1 cellular context compared by ENCODE assay signal in the genomic region with DNA sequence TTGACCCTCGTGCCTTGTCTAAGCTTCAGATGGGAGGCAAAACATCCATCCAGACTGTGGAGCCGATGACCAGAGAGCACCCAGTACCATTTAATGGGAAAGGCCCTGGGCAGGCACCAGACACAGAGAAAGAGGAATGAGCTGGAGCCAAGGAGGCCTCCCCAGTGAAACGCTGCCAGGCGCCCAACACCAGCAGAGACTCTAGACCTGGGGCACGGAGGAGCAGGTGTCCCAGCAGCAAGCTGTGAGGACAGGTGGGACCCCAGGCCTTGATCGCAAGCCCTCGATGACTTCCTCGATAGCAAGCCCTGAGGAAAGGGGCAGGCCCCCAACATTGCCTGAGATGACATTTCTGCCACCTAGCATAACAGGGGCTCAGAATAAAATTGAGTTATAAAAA.
TF ChIP-seq lines count a peak whose summit lies in the region.

No MANE protein-coding gene starts in this region.

TF ChIP-seq in HepG2, 621 proteins besides CTCF, POLR2A, EP300 and RAD21 (continued from another document and continues in another):
- TF ChIP-seq ZNF263 (CRISPR knock-in tag; IDR thresholded peaks at IDR 0.05) (no peak), ZNF274 (CRISPR knock-in tag; IDR thresholded peaks at IDR 0.05) (peak; percentile 71; the same call in 1 of the 2 replicates), POLR2AphosphoS2 (IDR thresholded peaks at IDR 0.05; ENCODE audit: low read depth, low read length) (no peak), YY1 (IDR thresholded peaks at IDR 0.05; ENCODE audit: insufficient read depth, insufficient replicate concordance, low read depth, low read length) (no peak), FOXA1 (IDR thresholded peaks at IDR 0.05) (no peak), FOXA1 (CRISPR knock-in tag; IDR thresholded peaks at IDR 0.05) (no peak), TFDP1 (CRISPR knock-in tag; IDR thresholded peaks at IDR 0.05; ENCODE audit: borderline replicate concordance) (no peak), ZNF7 (CRISPR knock-in tag; IDR thresholded peaks at IDR 0.05) (no peak), ZEB1 (IDR thresholded peaks at IDR 0.05; ENCODE audit: insufficient replicate concordance, low read depth) (no peak), ZNF292 (CRISPR knock-in tag; IDR thresholded peaks at IDR 0.05; ENCODE audit: borderline replicate concordance, low read depth) (no peak), BCLAF1 (IDR thresholded peaks at IDR 0.05) (no peak), ZNF616 (CRISPR knock-in tag; IDR thresholded peaks at IDR 0.05; ENCODE audit: low read depth) (no peak), SCMH1 (CRISPR knock-in tag; IDR thresholded peaks at IDR 0.05; ENCODE audit: borderline replicate concordance) (no peak), ATM (IDR thresholded peaks at IDR 0.05; ENCODE audit: borderline replicate concordance) (no peak), ZNF3 (CRISPR knock-in tag; IDR thresholded peaks at IDR 0.05) (no peak), MBD4 (IDR thresholded peaks at IDR 0.05; ENCODE audit: borderline replicate concordance, low read length) (no peak), MED1 (CRISPR knock-in tag; IDR thresholded peaks at IDR 0.05) (no peak), KLF16 (CRISPR knock-in tag; IDR thresholded peaks at IDR 0.05) (no peak), THAP11 (CRISPR knock-in tag; IDR thresholded peaks at IDR 0.05) (no peak), ZKSCAN1 (IDR thresholded peaks at IDR 0.05; ENCODE audit: low read length) (no peak), ZNF572 (CRISPR knock-in tag; IDR thresholded peaks at IDR 0.05) (0 out of 2 replicates have a peak, but pooled peaks have one; percentile 29)
- TF ChIP-seq, protein P1, sequence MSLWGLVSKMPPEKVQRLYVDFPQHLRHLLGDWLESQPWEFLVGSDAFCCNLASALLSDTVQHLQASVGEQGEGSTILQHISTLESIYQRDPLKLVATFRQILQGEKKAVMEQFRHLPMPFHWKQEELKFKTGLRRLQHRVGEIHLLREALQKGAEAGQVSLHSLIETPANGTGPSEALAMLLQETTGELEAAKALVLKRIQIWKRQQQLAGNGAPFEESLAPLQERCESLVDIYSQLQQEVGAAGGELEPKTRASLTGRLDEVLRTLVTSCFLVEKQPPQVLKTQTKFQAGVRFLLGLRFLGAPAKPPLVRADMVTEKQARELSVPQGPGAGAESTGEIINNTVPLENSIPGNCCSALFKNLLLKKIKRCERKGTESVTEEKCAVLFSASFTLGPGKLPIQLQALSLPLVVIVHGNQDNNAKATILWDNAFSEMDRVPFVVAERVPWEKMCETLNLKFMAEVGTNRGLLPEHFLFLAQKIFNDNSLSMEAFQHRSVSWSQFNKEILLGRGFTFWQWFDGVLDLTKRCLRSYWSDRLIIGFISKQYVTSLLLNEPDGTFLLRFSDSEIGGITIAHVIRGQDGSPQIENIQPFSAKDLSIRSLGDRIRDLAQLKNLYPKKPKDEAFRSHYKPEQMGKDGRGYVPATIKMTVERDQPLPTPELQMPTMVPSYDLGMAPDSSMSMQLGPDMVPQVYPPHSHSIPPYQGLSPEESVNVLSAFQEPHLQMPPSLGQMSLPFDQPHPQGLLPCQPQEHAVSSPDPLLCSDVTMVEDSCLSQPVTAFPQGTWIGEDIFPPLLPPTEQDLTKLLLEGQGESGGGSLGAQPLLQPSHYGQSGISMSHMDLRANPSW (CRISPR knock-in tag; IDR thresholded peaks at IDR 0.05; ENCODE audit: borderline replicate concordance): no peak
- TF ChIP-seq, protein P2, sequence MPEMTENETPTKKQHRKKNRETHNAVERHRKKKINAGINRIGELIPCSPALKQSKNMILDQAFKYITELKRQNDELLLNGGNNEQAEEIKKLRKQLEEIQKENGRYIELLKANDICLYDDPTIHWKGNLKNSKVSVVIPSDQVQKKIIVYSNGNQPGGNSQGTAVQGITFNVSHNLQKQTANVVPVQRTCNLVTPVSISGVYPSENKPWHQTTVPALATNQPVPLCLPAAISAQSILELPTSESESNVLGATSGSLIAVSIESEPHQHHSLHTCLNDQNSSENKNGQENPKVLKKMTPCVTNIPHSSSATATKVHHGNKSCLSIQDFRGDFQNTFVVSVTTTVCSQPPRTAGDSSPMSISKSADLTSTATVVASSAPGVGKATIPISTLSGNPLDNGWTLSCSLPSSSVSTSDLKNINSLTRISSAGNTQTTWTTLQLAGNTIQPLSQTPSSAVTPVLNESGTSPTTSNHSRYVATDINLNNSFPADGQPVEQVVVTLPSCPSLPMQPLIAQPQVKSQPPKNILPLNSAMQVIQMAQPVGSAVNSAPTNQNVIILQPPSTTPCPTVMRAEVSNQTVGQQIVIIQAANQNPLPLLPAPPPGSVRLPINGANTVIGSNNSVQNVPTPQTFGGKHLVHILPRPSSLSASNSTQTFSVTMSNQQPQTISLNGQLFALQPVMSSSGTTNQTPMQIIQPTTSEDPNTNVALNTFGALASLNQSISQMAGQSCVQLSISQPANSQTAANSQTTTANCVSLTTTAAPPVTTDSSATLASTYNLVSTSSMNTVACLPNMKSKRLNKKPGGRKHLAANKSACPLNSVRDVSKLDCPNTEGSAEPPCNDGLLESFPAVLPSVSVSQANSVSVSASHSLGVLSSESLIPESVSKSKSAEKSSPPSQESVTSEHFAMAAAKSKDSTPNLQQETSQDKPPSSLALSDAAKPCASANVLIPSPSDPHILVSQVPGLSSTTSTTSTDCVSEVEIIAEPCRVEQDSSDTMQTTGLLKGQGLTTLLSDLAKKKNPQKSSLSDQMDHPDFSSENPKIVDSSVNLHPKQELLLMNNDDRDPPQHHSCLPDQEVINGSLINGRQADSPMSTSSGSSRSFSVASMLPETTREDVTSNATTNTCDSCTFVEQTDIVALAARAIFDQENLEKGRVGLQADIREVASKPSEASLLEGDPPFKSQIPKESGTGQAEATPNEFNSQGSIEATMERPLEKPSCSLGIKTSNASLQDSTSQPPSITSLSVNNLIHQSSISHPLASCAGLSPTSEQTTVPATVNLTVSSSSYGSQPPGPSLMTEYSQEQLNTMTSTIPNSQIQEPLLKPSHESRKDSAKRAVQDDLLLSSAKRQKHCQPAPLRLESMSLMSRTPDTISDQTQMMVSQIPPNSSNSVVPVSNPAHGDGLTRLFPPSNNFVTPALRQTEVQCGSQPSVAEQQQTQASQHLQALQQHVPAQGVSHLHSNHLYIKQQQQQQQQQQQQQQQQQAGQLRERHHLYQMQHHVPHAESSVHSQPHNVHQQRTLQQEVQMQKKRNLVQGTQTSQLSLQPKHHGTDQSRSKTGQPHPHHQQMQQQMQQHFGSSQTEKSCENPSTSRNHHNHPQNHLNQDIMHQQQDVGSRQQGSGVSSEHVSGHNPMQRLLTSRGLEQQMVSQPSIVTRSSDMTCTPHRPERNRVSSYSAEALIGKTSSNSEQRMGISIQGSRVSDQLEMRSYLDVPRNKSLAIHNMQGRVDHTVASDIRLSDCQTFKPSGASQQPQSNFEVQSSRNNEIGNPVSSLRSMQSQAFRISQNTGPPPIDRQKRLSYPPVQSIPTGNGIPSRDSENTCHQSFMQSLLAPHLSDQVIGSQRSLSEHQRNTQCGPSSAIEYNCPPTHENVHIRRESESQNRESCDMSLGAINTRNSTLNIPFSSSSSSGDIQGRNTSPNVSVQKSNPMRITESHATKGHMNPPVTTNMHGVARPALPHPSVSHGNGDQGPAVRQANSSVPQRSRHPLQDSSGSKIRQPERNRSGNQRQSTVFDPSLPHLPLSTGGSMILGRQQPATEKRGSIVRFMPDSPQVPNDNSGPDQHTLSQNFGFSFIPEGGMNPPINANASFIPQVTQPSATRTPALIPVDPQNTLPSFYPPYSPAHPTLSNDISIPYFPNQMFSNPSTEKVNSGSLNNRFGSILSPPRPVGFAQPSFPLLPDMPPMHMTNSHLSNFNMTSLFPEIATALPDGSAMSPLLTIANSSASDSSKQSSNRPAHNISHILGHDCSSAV (CRISPR knock-in tag; IDR thresholded peaks at IDR 0.05; ENCODE audit: borderline replicate concordance): no peak
- TF ChIP-seq, protein P3, sequence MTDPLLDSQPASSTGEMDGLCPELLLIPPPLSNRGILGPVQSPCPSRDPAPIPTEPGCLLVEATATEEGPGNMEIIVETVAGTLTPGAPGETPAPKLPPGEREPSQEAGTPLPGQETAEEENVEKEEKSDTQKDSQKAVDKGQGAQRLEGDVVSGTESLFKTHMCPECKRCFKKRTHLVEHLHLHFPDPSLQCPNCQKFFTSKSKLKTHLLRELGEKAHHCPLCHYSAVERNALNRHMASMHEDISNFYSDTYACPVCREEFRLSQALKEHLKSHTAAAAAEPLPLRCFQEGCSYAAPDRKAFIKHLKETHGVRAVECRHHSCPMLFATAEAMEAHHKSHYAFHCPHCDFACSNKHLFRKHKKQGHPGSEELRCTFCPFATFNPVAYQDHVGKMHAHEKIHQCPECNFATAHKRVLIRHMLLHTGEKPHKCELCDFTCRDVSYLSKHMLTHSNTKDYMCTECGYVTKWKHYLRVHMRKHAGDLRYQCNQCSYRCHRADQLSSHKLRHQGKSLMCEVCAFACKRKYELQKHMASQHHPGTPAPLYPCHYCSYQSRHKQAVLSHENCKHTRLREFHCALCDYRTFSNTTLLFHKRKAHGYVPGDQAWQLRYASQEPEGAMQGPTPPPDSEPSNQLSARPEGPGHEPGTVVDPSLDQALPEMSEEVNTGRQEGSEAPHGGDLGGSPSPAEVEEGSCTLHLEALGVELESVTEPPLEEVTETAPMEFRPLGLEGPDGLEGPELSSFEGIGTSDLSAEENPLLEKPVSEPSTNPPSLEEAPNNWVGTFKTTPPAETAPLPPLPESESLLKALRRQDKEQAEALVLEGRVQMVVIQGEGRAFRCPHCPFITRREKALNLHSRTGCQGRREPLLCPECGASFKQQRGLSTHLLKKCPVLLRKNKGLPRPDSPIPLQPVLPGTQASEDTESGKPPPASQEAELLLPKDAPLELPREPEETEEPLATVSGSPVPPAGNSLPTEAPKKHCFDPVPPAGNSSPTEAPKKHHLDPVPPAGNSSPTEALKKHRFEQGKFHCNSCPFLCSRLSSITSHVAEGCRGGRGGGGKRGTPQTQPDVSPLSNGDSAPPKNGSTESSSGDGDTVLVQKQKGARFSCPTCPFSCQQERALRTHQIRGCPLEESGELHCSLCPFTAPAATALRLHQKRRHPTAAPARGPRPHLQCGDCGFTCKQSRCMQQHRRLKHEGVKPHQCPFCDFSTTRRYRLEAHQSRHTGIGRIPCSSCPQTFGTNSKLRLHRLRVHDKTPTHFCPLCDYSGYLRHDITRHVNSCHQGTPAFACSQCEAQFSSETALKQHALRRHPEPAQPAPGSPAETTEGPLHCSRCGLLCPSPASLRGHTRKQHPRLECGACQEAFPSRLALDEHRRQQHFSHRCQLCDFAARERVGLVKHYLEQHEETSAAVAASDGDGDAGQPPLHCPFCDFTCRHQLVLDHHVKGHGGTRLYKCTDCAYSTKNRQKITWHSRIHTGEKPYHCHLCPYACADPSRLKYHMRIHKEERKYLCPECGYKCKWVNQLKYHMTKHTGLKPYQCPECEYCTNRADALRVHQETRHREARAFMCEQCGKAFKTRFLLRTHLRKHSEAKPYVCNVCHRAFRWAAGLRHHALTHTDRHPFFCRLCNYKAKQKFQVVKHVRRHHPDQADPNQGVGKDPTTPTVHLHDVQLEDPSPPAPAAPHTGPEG (CRISPR knock-in tag; IDR thresholded peaks at IDR 0.05): 0 out of 2 replicates have a peak, but pooled peaks have one; percentile 7
- TF ChIP-seq, protein P4, sequence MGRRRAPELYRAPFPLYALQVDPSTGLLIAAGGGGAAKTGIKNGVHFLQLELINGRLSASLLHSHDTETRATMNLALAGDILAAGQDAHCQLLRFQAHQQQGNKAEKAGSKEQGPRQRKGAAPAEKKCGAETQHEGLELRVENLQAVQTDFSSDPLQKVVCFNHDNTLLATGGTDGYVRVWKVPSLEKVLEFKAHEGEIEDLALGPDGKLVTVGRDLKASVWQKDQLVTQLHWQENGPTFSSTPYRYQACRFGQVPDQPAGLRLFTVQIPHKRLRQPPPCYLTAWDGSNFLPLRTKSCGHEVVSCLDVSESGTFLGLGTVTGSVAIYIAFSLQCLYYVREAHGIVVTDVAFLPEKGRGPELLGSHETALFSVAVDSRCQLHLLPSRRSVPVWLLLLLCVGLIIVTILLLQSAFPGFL (CRISPR knock-in tag; IDR thresholded peaks at IDR 0.05): no peak
